In genomic region chr2:190859347-190860297, GRCh38 we compare ENCODE assay signal across 11 cellular contexts. TPM values are rescaled to one million over a fixed set of nuclear protein-coding genes. Genes with fewer than 3 reads are reported as not detected.
DNase-seq lines count a peak whose midpoint lies in the region; ATAC-seq and TF ChIP-seq lines count a peak whose summit lies in the region.
"Had no signal": no experiment of that assay in that cellular context is flagged by ENCODE, and none has a peak within 500 bp of the region (broad histone marks: within the 10 kb centered on the region; RNA-seq: fewer than 3 reads in every experiment).

No MANE protein-coding gene starts in this region.

- no peaks in the 10 kb centered on the region for H3K9me3 Mint-ChIP-seq in type B pancreatic cell
- H3K9me3 Mint-ChIP-seq in natural killer cell treated with Interleukin-12 subunit alpha and Interleukin-12 subunit beta and Interleukin-15 and Interleukin-18, amount 100 ng/mL, for 72 hours: no peaks in the 10 kb centered on the region

- peak overlapping the region; percentile 42 for H3K27ac Mint-ChIP-seq in type B pancreatic cell
- H3K27ac Mint-ChIP-seq in natural killer cell treated with Interleukin-12 subunit alpha and Interleukin-12 subunit beta and Interleukin-15 and Interleukin-18, amount 100 ng/mL, for 72 hours: no peak overlapping the region

- H3K4me2 ChIP-seq in hepatocyte: peak overlapping the region; percentile 8

- no peaks in the 10 kb centered on the region for H3K27me3 Mint-ChIP-seq in type B pancreatic cell
- peaks cover 0 to 3% of the 10 kb centered on the region in 2 donors for H3K27me3 Mint-ChIP-seq in natural killer cell treated with Interleukin-12 subunit alpha and Interleukin-12 subunit beta and Interleukin-15 and Interleukin-18, amount 100 ng/mL, for 72 hours

- no peaks in the 10 kb centered on the region for H4K20me1 ChIP-seq in hepatocyte (ENCODE audit: insufficient read depth, poor library complexity, severe bottlenecking)

- H3K27ac ChIP-seq in cardiac muscle cell: peak overlapping the region; percentile 21
- H3K27ac ChIP-seq in left ventricle myocardium inferior (replicated peaks): no peak overlapping the region
- H3K27ac ChIP-seq in hepatocyte: peak overlapping the region; percentile 46
- H3K27ac ChIP-seq: Peyer's patch had no signal

- H3K9me2 ChIP-seq in hepatocyte (replicated peaks; ENCODE audit: insufficient read depth): no peaks in the 10 kb centered on the region

- TF ChIP-seq CTCF in cardiac muscle cell (IDR thresholded peaks at IDR 0.05; ENCODE audit: low read depth, low read length) (no peak), left ventricle myocardium inferior (IDR thresholded peaks at IDR 0.05; ENCODE audit: borderline replicate concordance) (no peak), hepatocyte (IDR thresholded peaks at IDR 0.05; ENCODE audit: poor library complexity) (no peak), type B pancreatic cell (conservative IDR thresholded peaks at IDR 0.05) (no peak)

- H2AFZ ChIP-seq in hepatocyte: no peak overlapping the region

- no peak for ATAC-seq in natural killer cell treated with Interleukin-12 subunit alpha and Interleukin-12 subunit beta and Interleukin-15 and Interleukin-18, amount 100 ng/mL, for 72 hours

- H3K9me3 ChIP-seq in cardiac muscle cell (ENCODE audit: low read depth): no peaks in the 10 kb centered on the region
- no peaks in the 10 kb centered on the region for H3K9me3 ChIP-seq in left ventricle myocardium inferior (replicated peaks)
- H3K9me3 ChIP-seq in adipocyte (ENCODE audit: control insufficient read depth, low read length): no peaks in the 10 kb centered on the region
- no peaks in the 10 kb centered on the region for H3K9me3 ChIP-seq in hepatocyte (ENCODE audit: low read depth)
- H3K9me3 ChIP-seq: Peyer's patch had no signal

- peaks cover 21% of the 10 kb centered on the region for H3K4me1 Mint-ChIP-seq in type B pancreatic cell (ENCODE audit: unreplicated experiment)
- H3K4me1 Mint-ChIP-seq in natural killer cell treated with Interleukin-12 subunit alpha and Interleukin-12 subunit beta and Interleukin-15 and Interleukin-18, amount 100 ng/mL, for 72 hours (ENCODE audit: low read depth in 2 of 2): peaks cover 7 to 18% of the 10 kb centered on the region in 2 donors

- H3K4me3 ChIP-seq in cardiac muscle cell (no peak overlapping the region), left ventricle myocardium inferior (no peak overlapping the region), adipocyte (ENCODE audit: low read length) (peak overlapping the region; percentile 58), hepatocyte (no peak overlapping the region)
- H3K4me3 ChIP-seq: Peyer's patch had no signal

- H3K36me3 Mint-ChIP-seq in type B pancreatic cell: no peaks in the 10 kb centered on the region
- H3K36me3 Mint-ChIP-seq in natural killer cell treated with Interleukin-12 subunit alpha and Interleukin-12 subunit beta and Interleukin-15 and Interleukin-18, amount 100 ng/mL, for 72 hours: peaks cover 23% of the 10 kb centered on the region

- WGBS in hepatocyte (ENCODE audit: low lambda C conversion rate, missing lambda C conversion rate): 48% methylated on average over 6 of the region's 6 CpGs

- H3K4me3 Mint-ChIP-seq in type B pancreatic cell: no peak overlapping the region
- no peak overlapping the region for H3K4me3 Mint-ChIP-seq in natural killer cell treated with Interleukin-12 subunit alpha and Interleukin-12 subunit beta and Interleukin-15 and Interleukin-18, amount 100 ng/mL, for 72 hours

- H3K4me1 ChIP-seq in cardiac muscle cell (ENCODE audit: low read depth) (peaks cover 34% of the 10 kb centered on the region), left ventricle myocardium inferior (peaks cover 28% of the 10 kb centered on the region), adipocyte (ENCODE audit: control insufficient read depth, insufficient read depth, low read length) (peaks cover 66% of the 10 kb centered on the region), hepatocyte (ENCODE audit: insufficient read depth) (peaks cover 22% of the 10 kb centered on the region)

- H3K27me3 ChIP-seq in cardiac muscle cell (no peaks in the 10 kb centered on the region), left ventricle myocardium inferior (ENCODE audit: low read depth) (no peaks in the 10 kb centered on the region), adipocyte (replicated peaks; ENCODE audit: control insufficient read depth, insufficient read depth, low read length) (no peaks in the 10 kb centered on the region), hepatocyte (no peaks in the 10 kb centered on the region)
- H3K27me3 ChIP-seq: Peyer's patch had no signal

- H3K79me2 ChIP-seq in hepatocyte: no peaks in the 10 kb centered on the region

- H3K9ac ChIP-seq in adipocyte (ENCODE audit: low read length): peak overlapping the region; percentile 83

- peak in 1 of 2 donors; percentile 55 for DNase-seq in cardiac muscle cell (ENCODE audit: low read depth in 1 of 2, low spot score in 1 of 2)
- DNase-seq in left ventricle myocardium inferior: no peak
- peak; percentile 51 for DNase-seq in adipocyte (ENCODE audit: low read depth)
- no peak for DNase-seq in hepatocyte (ENCODE audit: low spot score)
- DNase-seq in type B pancreatic cell (ENCODE audit: extremely low spot score, unreplicated experiment): no peak
- no peak for DNase-seq in natural killer cell treated with Interleukin-12 subunit alpha and Interleukin-12 subunit beta and Interleukin-15 and Interleukin-18, amount 100 ng/mL, for 72 hours (ENCODE audit: low spot score)
- no peak for DNase-seq in cortex of kidney (lab: John Stamatoyannopoulos, UW)
- DNase-seq in NCI-H82 (lab: John Stamatoyannopoulos, UW): no peak
- DNase-seq: NCI-H187; Peyer's patch; stimulated activated CD4-positive, alpha-beta T cell treated with anti-CD3 and anti-CD28 coated beads, Interleukin-4, amount 100 ng/mL, for 1 hour had no signal

- H3K36me3 ChIP-seq in cardiac muscle cell (no peaks in the 10 kb centered on the region), left ventricle myocardium inferior (no peaks in the 10 kb centered on the region), adipocyte (ENCODE audit: control insufficient read depth, insufficient read depth, low read length, severe bottlenecking) (no peaks in the 10 kb centered on the region), hepatocyte (replicated peaks; ENCODE audit: insufficient read depth, low read depth) (no peaks in the 10 kb centered on the region)
- H3K36me3 ChIP-seq: Peyer's patch had no signal

- intact Hi-C loops in left ventricle myocardium inferior (cut with micrococcal nuclease): no loop called here

RNA-seq across cellular contexts. Expression of gene GLS, which starts 21.0 kb away (rescaled TPM):
- total RNA-seq in cardiac muscle cell (63.7 and 80.8 TPM in 2 replicates), left ventricle myocardium inferior (48.4 TPM), hepatocyte (385 and 460 TPM in 2 replicates), type B pancreatic cell (ENCODE audit: low replicate concordance) (160 and 211 TPM in 2 replicates)
- polyA plus RNA-seq in cardiac muscle cell (35.2 and 45.7 TPM in 2 replicates), hepatocyte (78.8 and 78.9 TPM in 2 replicates)
- total RNA-seq in natural killer cell treated with Interleukin-12 subunit alpha and Interleukin-12 subunit beta and Interleukin-15 and Interleukin-18, amount 100 ng/mL, for 72 hours: 100 to 1,000 TPM; 221 to 318 TPM
